ENCODE assay signal across 6 cellular contexts in genomic region chr17:8163978-8164814, GRCh38. TPM values are rescaled to one million over a fixed set of nuclear protein-coding genes. Genes with fewer than 3 reads are reported as not detected.
A peak's percentile ranks its signal among the peaks of the same experiment; 100 is the strongest.
DNase-seq lines count a peak whose midpoint lies in the region; ATAC-seq, FAIRE-seq and TF ChIP-seq lines count a peak whose summit lies in the region.

No MANE protein-coding gene starts in this region.

- CTCF ChIA-PET in endothelial cell of umbilical vein (lab: Charles Lee): no interaction called here

- no peak for TF ChIP-seq POLR2A in endothelial cell of umbilical vein (IDR thresholded peaks at IDR 0.05; ENCODE audit: low read depth, low read length)

- H3K9me3 ChIP-seq in endothelial cell of umbilical vein (replicated peaks; ENCODE audit: control insufficient read depth, insufficient read depth, low read length): no peaks in the 10 kb centered on the region

- H3K27me3 ChIP-seq in endothelial cell of umbilical vein (ENCODE audit: control insufficient read depth in 2 of 2, insufficient read depth in 2 of 2, low read length in 2 of 2): no peaks in the 10 kb centered on the region

- H3K27ac ChIP-seq in endothelial cell of umbilical vein (ENCODE audit: insufficient read depth, low read depth, low read length): no peak overlapping the region

- intact Hi-C loops in endothelial cell of umbilical vein (cut with micrococcal nuclease): loop anchor here (1.0 kb wide), 1 partner anchor 9 kb away; no protein-coding TSS in a partner anchor

- ATAC-seq in GM21381 (IDR thresholded peaks at IDR 0.05; ENCODE audit: unreplicated experiment): no peak

- no peaks in the 10 kb centered on the region for H4K20me1 ChIP-seq in endothelial cell of umbilical vein (replicated peaks; ENCODE audit: control insufficient read depth, extremely low read depth, insufficient read depth, low read length)

- H3K36me3 ChIP-seq in endothelial cell of umbilical vein (ENCODE audit: control insufficient read depth in 2 of 2, extremely low read depth in 1 of 2, insufficient read depth in 2 of 2, low read length in 2 of 2): peaks cover 2 to 7% of the 10 kb centered on the region in 2 experiments

- no peaks in the 10 kb centered on the region for H3K9me1 ChIP-seq in endothelial cell of umbilical vein (replicated peaks; ENCODE audit: control insufficient read depth, extremely low read depth, insufficient read depth, low read length)

- H3K4me2 ChIP-seq in endothelial cell of umbilical vein (ENCODE audit: insufficient read depth, low read length): no peak overlapping the region

- no peaks in the 10 kb centered on the region for H3K27me3 Mint-ChIP-seq in T-helper 1 cell treated with Interleukin-12 subunit alpha and Interleukin-12 subunit beta and Interleukin-4 antibody, amounts not matched to agents 30 μg/mL and 1 μg/mL, for 36 hours (ENCODE audit: low read depth)
- H3K27me3 Mint-ChIP-seq in progenitor cell of endocrine pancreas: no peaks in the 10 kb centered on the region

- H3K4me1 ChIP-seq in endothelial cell of umbilical vein (ENCODE audit: control insufficient read depth, extremely low read depth, insufficient read depth, low read length): peaks cover 20% of the 10 kb centered on the region

- POLR2A ChIA-PET in endothelial cell of umbilical vein (lab: Charles Lee): interaction anchor here (1.9 kb wide), 1 partner anchor 9 kb away, joined by 8 read pairs; no protein-coding TSS in a partner anchor

- no peak overlapping the region for H3K4me3 ChIP-seq in endothelial cell of umbilical vein (replicated peaks in 1 of 3; ENCODE audit: insufficient read depth in 1 of 3, low read depth in 1 of 3, low read length in 3 of 3)

- H3K9ac ChIP-seq in endothelial cell of umbilical vein (replicated peaks; ENCODE audit: extremely low read depth, insufficient read depth, low read length): peak overlapping the region; percentile 13

- no peak for TF ChIP-seq CTCF in endothelial cell of umbilical vein (IDR thresholded peaks at IDR 0.05; ENCODE audit: extremely low read depth in 1 of 2, insufficient read depth in 1 of 2, low read depth in 1 of 2, low read length in 2 of 2)
- no peak for TF ChIP-seq CTCF in progenitor cell of endocrine pancreas (IDR thresholded peaks at IDR 0.05; ENCODE audit: unreplicated experiment)

- peak overlapping the region; percentile 58 for H2AFZ ChIP-seq in endothelial cell of umbilical vein (ENCODE audit: low read depth, low read length)

- peaks cover 20% of the 10 kb centered on the region for H3K79me2 ChIP-seq in endothelial cell of umbilical vein (ENCODE audit: control insufficient read depth, insufficient read depth, low read length)

- BruUV-seq in endothelial cell of umbilical vein (replicated peaks; lab: Mats Ljungman, UMichigan): no TSS peak

- FAIRE-seq in GM19239 (lab: Jason Lieb, UNC): peak; percentile 76
- FAIRE-seq in endothelial cell of umbilical vein (lab: Jason Lieb, UNC): no peak

- peaks cover 42% of the 10 kb centered on the region for H3K4me1 Mint-ChIP-seq in T-helper 1 cell treated with Interleukin-12 subunit alpha and Interleukin-12 subunit beta and Interleukin-4 antibody, amounts not matched to agents 30 μg/mL and 1 μg/mL, for 36 hours (ENCODE audit: low read depth)
- peaks cover 20% of the 10 kb centered on the region for H3K4me1 Mint-ChIP-seq in progenitor cell of endocrine pancreas (ENCODE audit: low read depth)

- no peak for DNase-seq in GM19239 (ENCODE audit: insufficient read length, low spot score)
- DNase-seq in endothelial cell of umbilical vein (ENCODE audit: low read depth, low spot score): no peak
- DNase-seq in progenitor cell of endocrine pancreas (ENCODE audit: low spot score, unreplicated experiment): no peak
- DNase-seq in middle frontal gyrus (ENCODE audit: extremely low spot score, low spot score): no peak

- dilution Hi-C loops in endothelial cell of umbilical vein (cut with MboI; ENCODE audit: extremely low pct_ligation_motif_present, low sequenced_read_pairs): no loop called here

- H3K9me3 Mint-ChIP-seq in T-helper 1 cell treated with Interleukin-12 subunit alpha and Interleukin-12 subunit beta and Interleukin-4 antibody, amounts not matched to agents 30 μg/mL and 1 μg/mL, for 36 hours: no peaks in the 10 kb centered on the region
- H3K9me3 Mint-ChIP-seq in progenitor cell of endocrine pancreas (ENCODE audit: low read depth): no peaks in the 10 kb centered on the region

- H3K4me3 Mint-ChIP-seq in T-helper 1 cell treated with Interleukin-12 subunit alpha and Interleukin-12 subunit beta and Interleukin-4 antibody, amounts not matched to agents 30 μg/mL and 1 μg/mL, for 36 hours: peak overlapping the region; percentile 86
- H3K4me3 Mint-ChIP-seq in progenitor cell of endocrine pancreas (ENCODE audit: low read depth): peak overlapping the region; percentile 90

- peaks cover 23% of the 10 kb centered on the region for H3K36me3 Mint-ChIP-seq in T-helper 1 cell treated with Interleukin-12 subunit alpha and Interleukin-12 subunit beta and Interleukin-4 antibody, amounts not matched to agents 30 μg/mL and 1 μg/mL, for 36 hours (ENCODE audit: low read depth)
- H3K36me3 Mint-ChIP-seq in progenitor cell of endocrine pancreas (ENCODE audit: insufficient read depth): peaks cover 3% of the 10 kb centered on the region

- H3K27ac Mint-ChIP-seq in T-helper 1 cell treated with Interleukin-12 subunit alpha and Interleukin-12 subunit beta and Interleukin-4 antibody, amounts not matched to agents 30 μg/mL and 1 μg/mL, for 36 hours: peak overlapping the region; percentile 98
- H3K27ac Mint-ChIP-seq in progenitor cell of endocrine pancreas: peak overlapping the region; percentile 98

TF ChIP-seq in endothelial cell of umbilical vein, 7 proteins besides CTCF, POLR2A, EP300 and RAD21:
- no peak for TF ChIP-seq JUN (IDR thresholded peaks at IDR 0.05; ENCODE audit: borderline replicate concordance, insufficient read depth, insufficient read length, low read depth)

RNA-seq across cellular contexts. Expression of gene VAMP2, which starts 1.4 kb away (rescaled TPM):
- 31.7 and 35.9 TPM in 2 replicates for total RNA-seq in endothelial cell of umbilical vein
- 28.7 and 38.0 TPM in 2 replicates for polyA plus RNA-seq in endothelial cell of umbilical vein
- 28.5 and 29.9 TPM in 2 replicates for polyA plus RNA-seq in endothelial cell of umbilical vein (2011; cell fraction: cytosol; rRNA removed)
- 40.8 and 49.0 TPM in 2 replicates for polyA plus RNA-seq in endothelial cell of umbilical vein (2011; cell fraction: nucleus; rRNA removed)
- polyA plus RNA-seq in endothelial cell of umbilical vein (2012): 26.6 and 29.8 TPM in 2 replicates
- 14.1 and 18.6 TPM in 2 replicates for polyA minus RNA-seq in endothelial cell of umbilical vein
- 4.8 TPM for polyA minus RNA-seq in endothelial cell of umbilical vein (2011; cell fraction: cytosol; rRNA and poly(A)+ RNA removed)
- polyA minus RNA-seq in endothelial cell of umbilical vein (2011; cell fraction: nucleus; rRNA and poly(A)+ RNA removed): 12.2 and 14.6 TPM in 2 replicates
- total RNA-seq in progenitor cell of endocrine pancreas: 46.4 and 48.1 TPM in 2 replicates

RNA-seq across cellular contexts. Expression of gene TMEM107, which starts 12.0 kb away (rescaled TPM):
- 20.0 and 20.4 TPM in 2 replicates for total RNA-seq in endothelial cell of umbilical vein
- 31.6 and 36.9 TPM in 2 replicates for polyA plus RNA-seq in endothelial cell of umbilical vein
- 19.7 and 20.9 TPM in 2 replicates for polyA plus RNA-seq in endothelial cell of umbilical vein (2011; cell fraction: cytosol; rRNA removed)
- 13.5 and 14.4 TPM in 2 replicates for polyA plus RNA-seq in endothelial cell of umbilical vein (2011; cell fraction: nucleus; rRNA removed)
- 15.9 and 18.3 TPM in 2 replicates for polyA plus RNA-seq in endothelial cell of umbilical vein (2012)
- polyA minus RNA-seq in endothelial cell of umbilical vein: 80.7 and 114 TPM in 2 replicates
- polyA minus RNA-seq in endothelial cell of umbilical vein (2011; cell fraction: cytosol; rRNA and poly(A)+ RNA removed): 29.3 TPM
- polyA minus RNA-seq in endothelial cell of umbilical vein (2011; cell fraction: nucleus; rRNA and poly(A)+ RNA removed): 65.0 and 76.3 TPM in 2 replicates
- 24.6 and 28.1 TPM in 2 replicates for total RNA-seq in progenitor cell of endocrine pancreas

RNA-seq across cellular contexts. Expression of gene PER1, which starts 12.0 kb away (rescaled TPM):
- total RNA-seq in endothelial cell of umbilical vein: 32.1 and 36.5 TPM in 2 replicates
- polyA plus RNA-seq in endothelial cell of umbilical vein: 12.1 and 13.6 TPM in 2 replicates
- polyA plus RNA-seq in endothelial cell of umbilical vein (2011; cell fraction: cytosol; rRNA removed): 4.5 and 8.9 TPM in 2 replicates
- polyA plus RNA-seq in endothelial cell of umbilical vein (2011; cell fraction: nucleus; rRNA removed): 62.6 and 82.7 TPM in 2 replicates
- 11.4 and 13.3 TPM in 2 replicates for polyA plus RNA-seq in endothelial cell of umbilical vein (2012)
- polyA minus RNA-seq in endothelial cell of umbilical vein: 22.8 and 40.7 TPM in 2 replicates
- 12.3 TPM for polyA minus RNA-seq in endothelial cell of umbilical vein (2011; cell fraction: cytosol; rRNA and poly(A)+ RNA removed)
- polyA minus RNA-seq in endothelial cell of umbilical vein (2011; cell fraction: nucleus; rRNA and poly(A)+ RNA removed): 49.0 and 77.9 TPM in 2 replicates
- total RNA-seq in progenitor cell of endocrine pancreas: 37.2 and 40.8 TPM in 2 replicates

RNA-seq across cellular contexts. Expression of gene BORCS6, which starts 25.8 kb away (rescaled TPM):
- total RNA-seq in endothelial cell of umbilical vein (8.3 and 9.0 TPM in 2 replicates), progenitor cell of endocrine pancreas (5.2 and 5.3 TPM in 2 replicates)
- polyA plus RNA-seq in endothelial cell of umbilical vein: 8.0 and 9.7 TPM in 2 replicates
- polyA plus RNA-seq in endothelial cell of umbilical vein (2011; cell fraction: cytosol; rRNA removed): 4.8 and 6.6 TPM in 2 replicates
- polyA plus RNA-seq in endothelial cell of umbilical vein (2011; cell fraction: nucleus; rRNA removed): 2.5 and 2.8 TPM in 2 replicates
- polyA plus RNA-seq in endothelial cell of umbilical vein (2012): 3.7 and 4.4 TPM in 2 replicates
- polyA minus RNA-seq in endothelial cell of umbilical vein: 3.1 and 4.6 TPM in 2 replicates
- 8.5 TPM for polyA minus RNA-seq in endothelial cell of umbilical vein (2011; cell fraction: cytosol; rRNA and poly(A)+ RNA removed)
- polyA minus RNA-seq in endothelial cell of umbilical vein (2011; cell fraction: nucleus; rRNA and poly(A)+ RNA removed): 1.0 and 2.1 TPM in 2 replicates

RNA-seq across cellular contexts. Expression of gene HES7, which starts 40.3 kb away (rescaled TPM):
- total RNA-seq in endothelial cell of umbilical vein (0.51 TPM in 1 of 2 replicates, not detected in the other), progenitor cell of endocrine pancreas (0.47 TPM in 1 of 2 replicates, not detected in the other)
- 0.19 and 0.33 TPM in 2 replicates for polyA plus RNA-seq in endothelial cell of umbilical vein
- not detected in 2 replicates for polyA plus RNA-seq in endothelial cell of umbilical vein (2011; cell fraction: cytosol; rRNA removed)
- 0.35 and 0.45 TPM in 2 replicates for polyA plus RNA-seq in endothelial cell of umbilical vein (2011; cell fraction: nucleus; rRNA removed)
- 0.50 and 0.56 TPM in 2 replicates for polyA plus RNA-seq in endothelial cell of umbilical vein (2012)
- not detected in 2 replicates for polyA minus RNA-seq in endothelial cell of umbilical vein
- 21.1 TPM for polyA minus RNA-seq in endothelial cell of umbilical vein (2011; cell fraction: cytosol; rRNA and poly(A)+ RNA removed)
- polyA minus RNA-seq in endothelial cell of umbilical vein (2011; cell fraction: nucleus; rRNA and poly(A)+ RNA removed): not detected in 2 replicates
